Comparison of ENCODE assay signal across 1 cellular context in genomic region chrX:71067727-71068051, GRCh38.
TF ChIP-seq lines count a peak whose summit lies in the region.

No MANE protein-coding gene starts in this region.

TF ChIP-seq in GM12878, 131 proteins besides CTCF, POLR2A, EP300 and RAD21:
- TF ChIP-seq SPI1 (IDR thresholded peaks at IDR 0.05; ENCODE audit: borderline replicate concordance, insufficient read depth, low read depth, low read length) = no peak; the same call in 1 of the 2 replicates
- TF ChIP-seq MLLT1 (IDR thresholded peaks at IDR 0.05) = 0 out of 2 replicates have a peak, but pooled peaks have one; percentile 9
- peak; percentile 38; the same call in 1 of the 2 replicates for TF ChIP-seq RELB (IDR thresholded peaks at IDR 0.05; ENCODE audit: low read depth)
- TF ChIP-seq HCFC1 (IDR thresholded peaks at IDR 0.05; ENCODE audit: low read length) = no peak
